ENCODE assay signal across 9 cellular contexts in the genomic region with DNA sequence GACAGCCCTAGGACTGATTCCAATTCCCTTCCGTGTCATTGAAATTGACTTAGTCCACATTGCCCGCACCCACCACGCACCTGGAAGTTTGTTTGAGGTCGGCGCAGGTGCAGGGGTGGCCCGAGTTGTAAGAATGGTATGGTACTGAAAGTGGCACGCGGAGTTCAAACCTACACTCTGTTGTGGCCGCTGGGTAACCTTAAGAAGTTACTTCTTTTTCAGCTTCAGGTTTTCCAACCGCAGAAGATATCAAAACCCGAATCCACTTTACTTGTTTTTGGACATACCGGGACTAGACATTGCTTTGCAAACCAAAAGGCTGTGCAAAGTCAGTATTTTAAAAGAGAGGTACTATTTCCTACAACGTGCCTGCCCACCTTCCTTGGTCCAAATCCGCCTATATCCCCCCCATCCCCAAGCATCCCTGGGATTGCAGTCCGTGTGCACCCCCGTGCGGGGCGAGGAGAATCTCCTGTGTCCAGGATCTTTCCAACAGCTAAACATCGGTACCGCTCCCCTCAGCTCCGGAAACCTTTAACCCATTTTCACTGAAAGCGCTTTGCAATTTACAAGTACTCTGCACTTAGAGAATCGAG. TPM values are rescaled to one million over a fixed set of nuclear protein-coding genes. Genes with fewer than 3 reads are reported as not detected.
DNase-seq lines count a peak whose midpoint lies in the region; ATAC-seq lines count a peak whose summit lies in the region.
"Had no signal": no experiment of that assay in that cellular context is flagged by ENCODE, and none has a peak within 500 bp of the region (broad histone marks: within the 10 kb centered on the region; RNA-seq: fewer than 3 reads in every experiment).

No MANE protein-coding gene starts in this region.

- H3K27ac Mint-ChIP-seq in activated naive CD8-positive, alpha-beta T cell treated with anti-CD3 and anti-CD28 coated beads for 36 hours, result no peak overlapping the region
- no peak overlapping the region for H3K27ac Mint-ChIP-seq in stimulated activated memory B cell treated with anti-CD40 and anti-IgM and Interleukin-4, amounts not matched to agents 10 μg/mL and 1 μg/mL and 100 μg/mL, for 72 hours
- H3K27ac Mint-ChIP-seq: activated naive CD4-positive, alpha-beta T cell treated with anti-CD3 and anti-CD28 coated beads, Interleukin-2, amount 50 U/mL, for 72 hours had no signal

- ATAC-seq in stimulated activated memory B cell treated with anti-CD40 and anti-IgM and Interleukin-4, amounts not matched to agents 10 μg/mL and 1 μg/mL and 100 μg/mL, for 72 hours, result no peak
- no peak for ATAC-seq in GM19351 (IDR thresholded peaks at IDR 0.05; ENCODE audit: unreplicated experiment)

- peaks cover 28% of the 10 kb centered on the region for H3K4me1 Mint-ChIP-seq in activated naive CD8-positive, alpha-beta T cell treated with anti-CD3 and anti-CD28 coated beads for 36 hours
- peaks cover 28% of the 10 kb centered on the region for H3K4me1 Mint-ChIP-seq in stimulated activated memory B cell treated with anti-CD40 and anti-IgM and Interleukin-4, amounts not matched to agents 10 μg/mL and 1 μg/mL and 100 μg/mL, for 72 hours

- no peaks in the 10 kb centered on the region for H3K36me3 Mint-ChIP-seq in activated naive CD8-positive, alpha-beta T cell treated with anti-CD3 and anti-CD28 coated beads for 36 hours
- no peaks in the 10 kb centered on the region for H3K36me3 Mint-ChIP-seq in stimulated activated memory B cell treated with anti-CD40 and anti-IgM and Interleukin-4, amounts not matched to agents 10 μg/mL and 1 μg/mL and 100 μg/mL, for 72 hours

- no peaks in the 10 kb centered on the region for H3K9me3 Mint-ChIP-seq in activated naive CD8-positive, alpha-beta T cell treated with anti-CD3 and anti-CD28 coated beads for 36 hours
- H3K9me3 Mint-ChIP-seq in stimulated activated memory B cell treated with anti-CD40 and anti-IgM and Interleukin-4, amounts not matched to agents 10 μg/mL and 1 μg/mL and 100 μg/mL, for 72 hours, result no peaks in the 10 kb centered on the region
- H3K9me3 Mint-ChIP-seq: activated naive CD4-positive, alpha-beta T cell treated with anti-CD3 and anti-CD28 coated beads, Interleukin-2, amount 50 U/mL, for 72 hours had no signal

- peaks cover 70% of the 10 kb centered on the region for H3K27me3 Mint-ChIP-seq in activated naive CD8-positive, alpha-beta T cell treated with anti-CD3 and anti-CD28 coated beads for 36 hours
- peaks cover 82% of the 10 kb centered on the region for H3K27me3 Mint-ChIP-seq in stimulated activated memory B cell treated with anti-CD40 and anti-IgM and Interleukin-4, amounts not matched to agents 10 μg/mL and 1 μg/mL and 100 μg/mL, for 72 hours

- peak overlapping the region; percentile 66 for H3K4me3 Mint-ChIP-seq in activated naive CD8-positive, alpha-beta T cell treated with anti-CD3 and anti-CD28 coated beads for 36 hours
- H3K4me3 Mint-ChIP-seq in stimulated activated memory B cell treated with anti-CD40 and anti-IgM and Interleukin-4, amounts not matched to agents 10 μg/mL and 1 μg/mL and 100 μg/mL, for 72 hours, result peak overlapping the region; percentile 41

- peak; percentile 45 for DNase-seq in NCI-H1105 treated with DMSO at 0.1 percent for 48 hours (lab: John Stamatoyannopoulos, UW)
- DNase-seq in NCI-H1105 (lab: John Stamatoyannopoulos, UW), result no peak
- DNase-seq in activated naive CD8-positive, alpha-beta T cell treated with anti-CD3 and anti-CD28 coated beads for 36 hours, result no peak
- peak; percentile 7 for DNase-seq in inferior parietal cortex (ENCODE audit: extremely low spot score)
- DNase-seq in activated CD4-positive, CD25-positive, alpha-beta regulatory T cell (lab: John Stamatoyannopoulos, UW), result no peak
- DNase-seq in putamen (ENCODE audit: low spot score), result no peak

RNA-seq across cellular contexts. Expression of gene IGFBP3, which starts 1.0 kb away (rescaled TPM):
- total RNA-seq in activated naive CD8-positive, alpha-beta T cell treated with anti-CD3 and anti-CD28 coated beads for 36 hours, result under 1 TPM; 0.33 to 0.50 TPM

RNA-seq across cellular contexts. Expression of gene IGFBP1, which starts 31.8 kb away (rescaled TPM):
- not detected for total RNA-seq in activated naive CD8-positive, alpha-beta T cell treated with anti-CD3 and anti-CD28 coated beads for 36 hours
- total RNA-seq: activated naive CD4-positive, alpha-beta T cell treated with anti-CD3 and anti-CD28 coated beads, Interleukin-2, amount 50 U/mL, for 72 hours had no signal

RNA-seq across cellular contexts. Expression of gene CCDC201, which starts 47.2 kb away (rescaled TPM):
- not detected for total RNA-seq in activated naive CD8-positive, alpha-beta T cell treated with anti-CD3 and anti-CD28 coated beads for 36 hours
- total RNA-seq: activated naive CD4-positive, alpha-beta T cell treated with anti-CD3 and anti-CD28 coated beads, Interleukin-2, amount 50 U/mL, for 72 hours had no signal

Comparison
In these comparisons a context has a peak if more than half of its experiments do, and no peak if none do; other contexts are left out.
1. DNase-seq: peak in NCI-H1105 treated with DMSO at 0.1 percent for 48 hours (single experiment) and inferior parietal cortex (single experiment); none in NCI-H1105 (single experiment), activated naive CD8-positive, alpha-beta T cell treated with anti-CD3 and anti-CD28 coated beads for 36 hours (single experiment), activated CD4-positive, CD25-positive, alpha-beta regulatory T cell (0 of 4) and putamen (single experiment).